Comparison of ENCODE assay signal across 23 cellular contexts in genomic region chr2:70049261-70049660, GRCh38. TPM values are rescaled to one million over a fixed set of nuclear protein-coding genes. Genes with fewer than 3 reads are reported as not detected.
DNase-seq lines count a peak whose midpoint lies in the region; ATAC-seq and TF ChIP-seq lines count a peak whose summit lies in the region.
"Had no signal": no experiment of that assay in that cellular context is flagged by ENCODE, and none has a peak within 500 bp of the region (broad histone marks: within the 10 kb centered on the region; RNA-seq: fewer than 3 reads in every experiment).

No MANE protein-coding gene starts in this region.

- POLR2A ChIA-PET in activated CD4-positive, alpha-beta memory T cell treated with anti-CD3 and anti-CD28 coated beads, Interleukin-2, amount 10 ng/mL, durations not matched to agents 7 days and 5 days (lab: Charles Lee): interaction anchor here (1.2 to 1.8 kb wide), 3 partner anchors 13 to 135 kb away, joined by 5 to 10 read pairs (median 6); partner anchors contain the start of gene MXD1

- no peak overlapping the region for H3K9ac ChIP-seq in mesendoderm (ENCODE audit: low read length)

- no peak overlapping the region for H2AK5ac ChIP-seq in mesendoderm (ENCODE audit: low read length)

- H3K27ac Mint-ChIP-seq in activated naive CD8-positive, alpha-beta T cell: peak overlapping the region; percentile 34
- no peak overlapping the region for H3K27ac Mint-ChIP-seq in activated naive CD8-positive, alpha-beta T cell treated with anti-CD3 and anti-CD28 coated beads, Interleukin-2, amount 50 U/mL, for 24 hours
- H3K27ac Mint-ChIP-seq in activated CD4-positive, alpha-beta memory T cell treated with anti-CD3 and anti-CD28 coated beads, Interleukin-2, amount 10 ng/mL, durations not matched to agents 7 days and 5 days: peak overlapping the region; percentile 38
- peak overlapping the region; percentile 83 to 93 for H3K27ac Mint-ChIP-seq in effector memory CD8-positive, alpha-beta T cell
- H3K27ac Mint-ChIP-seq in stimulated activated memory B cell treated with anti-CD40 and anti-IgM and Interleukin-4, amounts not matched to agents 10 μg/mL and 1 μg/mL and 100 μg/mL, for 72 hours: peak overlapping the region; percentile 35
- H3K27ac Mint-ChIP-seq: IgD-negative memory B cell had no signal

- no peak for DNase-seq in activated naive CD8-positive, alpha-beta T cell treated with anti-CD3 and anti-CD28 coated beads, Interleukin-2, amount 50 U/mL, for 24 hours
- DNase-seq in activated CD4-positive, alpha-beta memory T cell treated with anti-CD3 and anti-CD28 coated beads, Interleukin-2, amount 10 ng/mL, durations not matched to agents 7 days and 5 days: no peak
- no peak for DNase-seq in effector memory CD8-positive, alpha-beta T cell
- DNase-seq in CD1c-positive myeloid dendritic cell (ENCODE audit: extremely low spot score): no peak
- DNase-seq in mesendoderm: no peak
- DNase-seq: ACHN, C1 segment of cervical spinal cord, COR-L47, Kasumi-1, MG63, NCI-H1092, NCI-H146, NCI-H2029 treated with DMSO at 0.1 percent for 48 hours, NCI-H2171, NCI-H526, PC-3, RPMI8226, SIG-M5 had no signal

- H3K27me3 Mint-ChIP-seq in activated naive CD8-positive, alpha-beta T cell: no peaks in the 10 kb centered on the region
- H3K27me3 Mint-ChIP-seq in activated naive CD8-positive, alpha-beta T cell treated with anti-CD3 and anti-CD28 coated beads, Interleukin-2, amount 50 U/mL, for 24 hours: no peaks in the 10 kb centered on the region
- H3K27me3 Mint-ChIP-seq in activated CD4-positive, alpha-beta memory T cell treated with anti-CD3 and anti-CD28 coated beads, Interleukin-2, amount 10 ng/mL, durations not matched to agents 7 days and 5 days: no peaks in the 10 kb centered on the region
- no peaks in the 10 kb centered on the region for H3K27me3 Mint-ChIP-seq in effector memory CD8-positive, alpha-beta T cell
- H3K27me3 Mint-ChIP-seq in stimulated activated memory B cell treated with anti-CD40 and anti-IgM and Interleukin-4, amounts not matched to agents 10 μg/mL and 1 μg/mL and 100 μg/mL, for 72 hours: no peaks in the 10 kb centered on the region
- H3K27me3 Mint-ChIP-seq: IgD-negative memory B cell had no signal

- no peak for TF ChIP-seq POLR2A in GM18505 (IDR thresholded peaks at IDR 0.05; ENCODE audit: borderline replicate concordance, extremely low read depth, insufficient read depth, insufficient read length)

- H2BK5ac ChIP-seq in mesendoderm (ENCODE audit: low read length): no peak overlapping the region

- H4K5ac ChIP-seq in mesendoderm (ENCODE audit: low read length): no peak overlapping the region

- H2BK15ac ChIP-seq in mesendoderm (replicated peaks; ENCODE audit: low read depth): no peak overlapping the region

- H3K27me3 ChIP-seq in mesendoderm (ENCODE audit: insufficient read depth, low read length, poor library complexity): no peaks in the 10 kb centered on the region
- H3K27me3 ChIP-seq: MG63 had no signal

- H3K4me2 ChIP-seq in mesendoderm (ENCODE audit: low read length): no peak overlapping the region

- no peak overlapping the region for H3K56ac ChIP-seq in mesendoderm (ENCODE audit: low read length)

- no peaks in the 10 kb centered on the region for H3K79me2 ChIP-seq in mesendoderm (ENCODE audit: control insufficient read depth, insufficient read depth, low read length)

- no peak for ATAC-seq in activated naive CD8-positive, alpha-beta T cell treated with anti-CD3 and anti-CD28 coated beads, Interleukin-2, amount 50 U/mL, for 24 hours
- ATAC-seq in effector memory CD8-positive, alpha-beta T cell (replicated peaks): no peak
- no peak for ATAC-seq in stimulated activated memory B cell treated with anti-CD40 and anti-IgM and Interleukin-4, amounts not matched to agents 10 μg/mL and 1 μg/mL and 100 μg/mL, for 72 hours
- ATAC-seq in GM18505 (IDR thresholded peaks at IDR 0.05; ENCODE audit: unreplicated experiment): no peak
- ATAC-seq: PC-3 had no signal

- H3K9me3 Mint-ChIP-seq in activated naive CD8-positive, alpha-beta T cell (ENCODE audit: low read depth): no peaks in the 10 kb centered on the region
- H3K9me3 Mint-ChIP-seq in activated naive CD8-positive, alpha-beta T cell treated with anti-CD3 and anti-CD28 coated beads, Interleukin-2, amount 50 U/mL, for 24 hours: no peaks in the 10 kb centered on the region
- H3K9me3 Mint-ChIP-seq in activated CD4-positive, alpha-beta memory T cell treated with anti-CD3 and anti-CD28 coated beads, Interleukin-2, amount 10 ng/mL, durations not matched to agents 7 days and 5 days: no peaks in the 10 kb centered on the region
- H3K9me3 Mint-ChIP-seq in effector memory CD8-positive, alpha-beta T cell: no peaks in the 10 kb centered on the region
- no peaks in the 10 kb centered on the region for H3K9me3 Mint-ChIP-seq in stimulated activated memory B cell treated with anti-CD40 and anti-IgM and Interleukin-4, amounts not matched to agents 10 μg/mL and 1 μg/mL and 100 μg/mL, for 72 hours
- H3K9me3 Mint-ChIP-seq: IgD-negative memory B cell had no signal

- peaks cover 5% of the 10 kb centered on the region for H3K36me3 ChIP-seq in mesendoderm (ENCODE audit: control insufficient read depth, insufficient read depth, low read length)

- H3K27ac ChIP-seq in mesendoderm (ENCODE audit: low read depth, low read length): no peak overlapping the region

- no peaks in the 10 kb centered on the region for H3K79me1 ChIP-seq in mesendoderm (ENCODE audit: low read length)

- no peak overlapping the region for H3K4me3 ChIP-seq in mesendoderm (ENCODE audit: low read length)
- H3K4me3 ChIP-seq: HAP-1, MG63 had no signal

- peaks cover 11% of the 10 kb centered on the region for H3K36me3 Mint-ChIP-seq in activated naive CD8-positive, alpha-beta T cell
- H3K36me3 Mint-ChIP-seq in activated naive CD8-positive, alpha-beta T cell treated with anti-CD3 and anti-CD28 coated beads, Interleukin-2, amount 50 U/mL, for 24 hours (ENCODE audit: low read depth): peaks cover 25% of the 10 kb centered on the region
- H3K36me3 Mint-ChIP-seq in activated CD4-positive, alpha-beta memory T cell treated with anti-CD3 and anti-CD28 coated beads, Interleukin-2, amount 10 ng/mL, durations not matched to agents 7 days and 5 days (ENCODE audit: low read depth): peaks cover 77% of the 10 kb centered on the region
- H3K36me3 Mint-ChIP-seq in effector memory CD8-positive, alpha-beta T cell (ENCODE audit: insufficient read depth): peaks cover 33% of the 10 kb centered on the region
- peaks cover 61% of the 10 kb centered on the region for H3K36me3 Mint-ChIP-seq in stimulated activated memory B cell treated with anti-CD40 and anti-IgM and Interleukin-4, amounts not matched to agents 10 μg/mL and 1 μg/mL and 100 μg/mL, for 72 hours

- no peak overlapping the region for H3K23ac ChIP-seq in mesendoderm (ENCODE audit: low read length)

- no peak overlapping the region for H4K8ac ChIP-seq in mesendoderm (ENCODE audit: low read depth, low read length)

- peaks cover 5% of the 10 kb centered on the region for H3K4me1 Mint-ChIP-seq in activated naive CD8-positive, alpha-beta T cell (ENCODE audit: low read depth)
- H3K4me1 Mint-ChIP-seq in activated naive CD8-positive, alpha-beta T cell treated with anti-CD3 and anti-CD28 coated beads, Interleukin-2, amount 50 U/mL, for 24 hours: peaks cover 6% of the 10 kb centered on the region
- H3K4me1 Mint-ChIP-seq in activated CD4-positive, alpha-beta memory T cell treated with anti-CD3 and anti-CD28 coated beads, Interleukin-2, amount 10 ng/mL, durations not matched to agents 7 days and 5 days: peaks cover 52% of the 10 kb centered on the region
- H3K4me1 Mint-ChIP-seq in effector memory CD8-positive, alpha-beta T cell (ENCODE audit: low read depth in 2 of 2): peaks cover 3 to 16% of the 10 kb centered on the region in 2 donors
- H3K4me1 Mint-ChIP-seq in stimulated activated memory B cell treated with anti-CD40 and anti-IgM and Interleukin-4, amounts not matched to agents 10 μg/mL and 1 μg/mL and 100 μg/mL, for 72 hours: no peaks in the 10 kb centered on the region

- no CpG with 5 or more reads among the region's 1 CpG for WGBS in mesendoderm (ENCODE audit: extremely low coverage, insufficient coverage, low lambda C conversion rate)

- H3K4me1 ChIP-seq in mesendoderm (ENCODE audit: control insufficient read depth, low read depth, low read length): no peaks in the 10 kb centered on the region
- H3K4me1 ChIP-seq: HAP-1 had no signal

- H2BK120ac ChIP-seq in mesendoderm (ENCODE audit: low read depth, low read length): no peak overlapping the region

- H3K18ac ChIP-seq in mesendoderm (ENCODE audit: low read length): no peak overlapping the region

- H3K4me3 Mint-ChIP-seq in activated naive CD8-positive, alpha-beta T cell: no peak overlapping the region
- H3K4me3 Mint-ChIP-seq in activated naive CD8-positive, alpha-beta T cell treated with anti-CD3 and anti-CD28 coated beads, Interleukin-2, amount 50 U/mL, for 24 hours: no peak overlapping the region
- no peak overlapping the region for H3K4me3 Mint-ChIP-seq in activated CD4-positive, alpha-beta memory T cell treated with anti-CD3 and anti-CD28 coated beads, Interleukin-2, amount 10 ng/mL, durations not matched to agents 7 days and 5 days
- H3K4me3 Mint-ChIP-seq in effector memory CD8-positive, alpha-beta T cell: no peak overlapping the region
- no peak overlapping the region for H3K4me3 Mint-ChIP-seq in stimulated activated memory B cell treated with anti-CD40 and anti-IgM and Interleukin-4, amounts not matched to agents 10 μg/mL and 1 μg/mL and 100 μg/mL, for 72 hours

- H3K4ac ChIP-seq in mesendoderm (ENCODE audit: low read depth, low read length): no peak overlapping the region

- CTCF ChIA-PET in activated CD4-positive, alpha-beta memory T cell treated with anti-CD3 and anti-CD28 coated beads, Interleukin-2, amount 10 ng/mL, durations not matched to agents 7 days and 5 days (lab: Charles Lee): interaction anchor here (1.3 to 1.9 kb wide), 3 partner anchors 13 to 22 kb away, joined by 3 to 7 read pairs (median 5); no protein-coding TSS in a partner anchor

RNA-seq across cellular contexts. Expression of gene PCBP1, which starts 38.0 kb away (rescaled TPM):
- 100 to 1,000 TPM; 475 to 483 TPM for total RNA-seq in activated CD4-positive, alpha-beta memory T cell treated with anti-CD3 and anti-CD28 coated beads, Interleukin-2, amount 10 ng/mL, durations not matched to agents 7 days and 5 days
- 485 TPM for polyA plus RNA-seq in mesendoderm (2013, experiment 1 of 2)
- polyA plus RNA-seq in mesendoderm (2013, experiment 2 of 2): 516 TPM
